In genomic region chr12:79935021-79935623, GRCh38 we compare ENCODE assay signal across 8 cellular contexts. TPM values are rescaled to one million over a fixed set of nuclear protein-coding genes. Genes with fewer than 3 reads are reported as not detected.
DNase-seq lines count a peak whose midpoint lies in the region; ATAC-seq and TF ChIP-seq lines count a peak whose summit lies in the region.

TSS of gene PPP1R12A (minus strand) at chr12:79935097. CDS start at chr12:79934931, 166 bp downstream.

- H3K4me3 ChIP-seq in AG04450 (ENCODE audit: low read depth, low read length) (peak within 1 kb of the TSS; percentile 90), cardiac fibroblast (replicated peaks in 1 of 2; ENCODE audit: low read depth in 2 of 2, low read length in 2 of 2) (peak within 1 kb of the TSS; percentile 90 to 98)

- H3K9me3 ChIP-seq in AG04450 (ENCODE audit: control insufficient read depth, insufficient read depth, low read length), result no peaks in the 10 kb centered on the region

- H3K27ac Mint-ChIP-seq in WTC11, result peak within 1 kb of the TSS; percentile 97

- POLR2A ChIA-PET in AG04450 (lab: Yijun Ruan, JAX), result interaction anchor here (1.6 kb wide), 1 partner anchor 252 kb away, joined by 3 read pairs; no protein-coding TSS in a partner anchor
- POLR2A ChIA-PET in WTC11 (lab: Charles Lee), result interaction anchor here (0.5 to 2.3 kb wide), 4 partner anchors 30 to 423 kb away, joined by 3 to 9 read pairs (median 4); no protein-coding TSS in a partner anchor

- CTCF ChIA-PET in AG04450 (lab: Charles Lee), result interaction anchor here (1.5 kb wide), 1 partner anchor 260 kb away, joined by 4 read pairs; no protein-coding TSS in a partner anchor
- CTCF ChIA-PET in WTC11 (lab: Charles Lee), result interaction anchor here (1.5 kb wide), 1 partner anchor 48 kb away, joined by 3 read pairs; no protein-coding TSS in a partner anchor

- no peaks in the 10 kb centered on the region for H3K27me3 Mint-ChIP-seq in WTC11 (ENCODE audit: low read depth)

- H3K4me3 Mint-ChIP-seq in WTC11, result peak within 1 kb of the TSS; percentile 92

- no peaks in the 10 kb centered on the region for H3K27me3 ChIP-seq in AG04450 (ENCODE audit: control insufficient read depth, insufficient read depth, low read length)

- peak within 1 kb of the TSS; percentile 92 for H3K27ac ChIP-seq in AG04450 (ENCODE audit: low read depth, low read length)

- peaks cover 28% of the 10 kb centered on the region for H3K4me1 Mint-ChIP-seq in WTC11

- no peak; the same call in 1 of the 2 replicates for TF ChIP-seq CTCF in AG04450 (IDR thresholded peaks at IDR 0.05; ENCODE audit: low read depth, low read length)
- no peak for TF ChIP-seq CTCF in WTC11 (IDR thresholded peaks at IDR 0.05)
- peak; percentile 8 for TF ChIP-seq CTCF in cardiac fibroblast (IDR thresholded peaks at IDR 0.05; ENCODE audit: low read depth, low read length)

- H3K9me3 Mint-ChIP-seq in WTC11, result no peaks in the 10 kb centered on the region

- no peaks in the 10 kb centered on the region for H3K36me3 Mint-ChIP-seq in WTC11

- DNase-seq in AG04450 (ENCODE audit: low read depth, low spot score), result peak; percentile 97
- DNase-seq in NCI-H2227 treated with DMSO at 0.1 percent for 48 hours (lab: John Stamatoyannopoulos, UW), result peak; percentile 96
- peak; percentile 97 for DNase-seq in WTC11 (ENCODE audit: low spot score)
- peak; percentile 98 to 99 for DNase-seq in cardiac fibroblast (ENCODE audit: low read depth in 2 of 2)
- peak; percentile 92 for DNase-seq in iPS-NIHi7 (ENCODE audit: extremely low spot score)
- peak; percentile 94 for DNase-seq in smooth muscle cell of the brain vasculature (ENCODE audit: low read depth, low spot score)

- ATAC-seq in GM18907 (IDR thresholded peaks at IDR 0.05; ENCODE audit: unreplicated experiment) (peak; percentile 88), HG03159 (IDR thresholded peaks at IDR 0.05; ENCODE audit: unreplicated experiment) (peak; percentile 87), WTC11 (peak; percentile 91)

TF ChIP-seq in WTC11, 78 proteins besides CTCF, POLR2A, EP300 and RAD21 (continues in another document):
- TF ChIP-seq TEAD1 (CRISPR knock-in tag; IDR thresholded peaks at IDR 0.05) (peak; percentile 65; the same call in 1 of the 2 replicates), FOXK1 (CRISPR knock-in tag; IDR thresholded peaks at IDR 0.05) (0 out of 2 replicates have a peak, but pooled peaks have one; percentile 32), E2F1 (CRISPR knock-in tag; IDR thresholded peaks at IDR 0.05) (peak; percentile 48; the same call in 1 of the 2 replicates), SMAD3 (CRISPR knock-in tag; IDR thresholded peaks at IDR 0.05; ENCODE audit: borderline replicate concordance) (peak; percentile 68; the same call in 1 of the 2 replicates), ZNF232 (CRISPR knock-in tag; IDR thresholded peaks at IDR 0.05) (peak; percentile 4; the same call in 1 of the 2 replicates), IRF1 (CRISPR knock-in tag; IDR thresholded peaks at IDR 0.05) (no peak), RELA (CRISPR knock-in tag; IDR thresholded peaks at IDR 0.05; ENCODE audit: borderline replicate concordance) (0 out of 2 replicates have a peak, but pooled peaks have one; percentile 44), PRRX2 (CRISPR knock-in tag; IDR thresholded peaks at IDR 0.05) (0 out of 2 replicates have a peak, but pooled peaks have one; percentile 71), NFE2L1 (CRISPR knock-in tag; IDR thresholded peaks at IDR 0.05) (peak; percentile 33; the same call in 1 of the 2 replicates), MYBL2 (CRISPR knock-in tag; IDR thresholded peaks at IDR 0.05) (peak; percentile 59; the same call in 1 of the 2 replicates), TP53 (CRISPR knock-in tag; IDR thresholded peaks at IDR 0.05) (peak; percentile 67; the same call in 1 of the 2 replicates), E2F5 (CRISPR knock-in tag; IDR thresholded peaks at IDR 0.05) (peak; percentile 93), HMGA2 (CRISPR knock-in tag; IDR thresholded peaks at IDR 0.05) (0 out of 2 replicates have a peak, but pooled peaks have one; percentile 30), ZNF512 (CRISPR knock-in tag; IDR thresholded peaks at IDR 0.05; ENCODE audit: borderline replicate concordance) (no peak), ZNF281 (CRISPR knock-in tag; IDR thresholded peaks at IDR 0.05) (0 out of 2 replicates have a peak, but pooled peaks have one; percentile 4), FOXP1 (CRISPR knock-in tag; IDR thresholded peaks at IDR 0.05; ENCODE audit: borderline replicate concordance) (peak; percentile 49; the same call in 1 of the 2 replicates), HMGXB4 (CRISPR knock-in tag; IDR thresholded peaks at IDR 0.05) (peak; percentile 71), ZBTB21 (CRISPR knock-in tag; IDR thresholded peaks at IDR 0.05; ENCODE audit: borderline replicate concordance) (0 out of 2 replicates have a peak, but pooled peaks have one; percentile 76), NFYB (CRISPR knock-in tag; conservative IDR thresholded peaks at IDR 0.05; ENCODE audit: low read depth) (no peak), SOX15 (CRISPR knock-in tag; IDR thresholded peaks at IDR 0.05) (0 out of 2 replicates have a peak, but pooled peaks have one; percentile 11)

RNA-seq across cellular contexts. Expression of gene PPP1R12A, which starts in this region (rescaled TPM):
- 72.1 and 107 TPM in 2 replicates for polyA plus RNA-seq in AG04450 (2011; rRNA removed)
- polyA minus RNA-seq in AG04450 (2011; rRNA and poly(A)+ RNA removed), result 130 and 217 TPM in 2 replicates
- total RNA-seq in WTC11 (2021), result 74.2 to 83.8 TPM (median 77.0 TPM) in 3 replicates

Comparison
In these comparisons a context has a peak if more than half of its experiments do, and no peak if none do; other contexts are left out.
1. Peak in every context shown above with its lines: DNase-seq, ATAC-seq, H3K4me3 ChIP-seq and H3K27ac ChIP-seq.